ENCODE assay signal across 8 cellular contexts in the genomic region with DNA sequence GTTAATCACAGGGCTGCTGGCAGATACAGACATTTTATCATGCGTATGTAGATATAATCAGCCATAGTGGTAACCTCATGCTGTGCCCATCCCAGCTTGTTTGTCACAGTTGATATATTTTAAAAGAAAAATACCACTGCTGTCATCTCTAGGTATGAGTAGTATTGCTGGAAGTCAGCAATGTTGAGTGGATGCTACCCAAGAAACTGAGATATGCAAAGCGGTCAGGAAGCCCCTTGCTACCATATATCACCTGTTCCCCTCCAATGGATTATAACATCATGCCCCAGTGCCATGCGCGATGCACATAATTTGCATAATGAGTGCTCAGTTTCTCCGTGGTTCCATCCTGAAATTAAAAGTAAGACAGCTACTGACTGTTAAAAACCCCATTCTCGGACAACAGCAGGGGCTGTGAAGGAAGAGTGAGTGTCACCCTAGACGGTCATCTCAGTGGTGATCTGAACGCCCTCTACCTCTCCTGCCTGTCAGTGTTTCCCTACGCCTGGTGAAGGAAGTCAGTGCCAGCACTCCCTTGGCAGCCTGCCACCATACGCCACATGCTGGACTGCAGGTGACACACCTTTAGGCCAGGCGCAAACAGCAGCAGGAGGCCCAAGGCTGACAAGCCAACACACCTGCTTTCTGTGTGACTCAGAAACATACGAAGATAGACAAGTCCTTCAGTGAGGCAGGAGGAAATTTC. TPM values are rescaled to one million over a fixed set of nuclear protein-coding genes. Genes with fewer than 3 reads are reported as not detected.
A peak's percentile ranks its signal among the peaks of the same experiment; 100 is the strongest.
DNase-seq lines count a peak whose midpoint lies in the region; ATAC-seq and TF ChIP-seq lines count a peak whose summit lies in the region.

No MANE protein-coding gene starts in this region.

- no peaks in the 10 kb centered on the region for H3K9me3 ChIP-seq in right atrium auricular region

- no peak overlapping the region for H3K4me3 Mint-ChIP-seq in activated naive CD8-positive, alpha-beta T cell treated with anti-CD3 and anti-CD28 coated beads, Interleukin-2, amount 10 ng/mL, durations not matched to agents 7 days and 5 days

- peak; percentile 65 for ATAC-seq in HG03064 (IDR thresholded peaks at IDR 0.05; ENCODE audit: low read depth, unreplicated experiment)
- no peak for ATAC-seq in activated naive CD8-positive, alpha-beta T cell treated with anti-CD3 and anti-CD28 coated beads, Interleukin-2, amount 10 ng/mL, durations not matched to agents 7 days and 5 days (ENCODE audit: low read depth)

- H3K27ac Mint-ChIP-seq in activated naive CD8-positive, alpha-beta T cell treated with anti-CD3 and anti-CD28 coated beads, Interleukin-2, amount 10 ng/mL, durations not matched to agents 7 days and 5 days = peak overlapping the region; percentile 15

- peaks cover 41% of the 10 kb centered on the region for H3K4me1 Mint-ChIP-seq in activated naive CD8-positive, alpha-beta T cell treated with anti-CD3 and anti-CD28 coated beads, Interleukin-2, amount 10 ng/mL, durations not matched to agents 7 days and 5 days

- H3K27ac ChIP-seq in rectal smooth muscle tissue (ENCODE audit: low read depth, low read length) (no peak overlapping the region), right atrium auricular region (no peak overlapping the region)

- H3K9me3 Mint-ChIP-seq in activated naive CD8-positive, alpha-beta T cell treated with anti-CD3 and anti-CD28 coated beads, Interleukin-2, amount 10 ng/mL, durations not matched to agents 7 days and 5 days = no peaks in the 10 kb centered on the region

- H3K27me3 ChIP-seq in rectal smooth muscle tissue (ENCODE audit: control insufficient read depth, insufficient read depth, low read length) (no peaks in the 10 kb centered on the region), right atrium auricular region (no peaks in the 10 kb centered on the region)

- peak overlapping the region; percentile 14 for H3K9ac ChIP-seq in rectal smooth muscle tissue (ENCODE audit: low read length)

- no peak for TF ChIP-seq CTCF in right atrium auricular region (IDR thresholded peaks at IDR 0.05)

- H3K4me3 ChIP-seq in rectal smooth muscle tissue (ENCODE audit: low read length) = no peak overlapping the region
- H3K4me3 ChIP-seq in right atrium auricular region = no peak overlapping the region

- H3K27me3 Mint-ChIP-seq in activated naive CD8-positive, alpha-beta T cell treated with anti-CD3 and anti-CD28 coated beads, Interleukin-2, amount 10 ng/mL, durations not matched to agents 7 days and 5 days = no peaks in the 10 kb centered on the region

- DNase-seq in activated T-cell treated with anti-CD3 and anti-CD28 coated beads for 1 hour (ENCODE audit: low read depth) (peak; percentile 17), activated T-cell treated with anti-CD3 and anti-CD28 coated beads for 4 hours (no peak), NCI-H69 (lab: John Stamatoyannopoulos, UW) (peak; percentile 96), 8988T (no peak), right atrium auricular region (ENCODE audit: low spot score) (no peak)
- DNase-seq in activated naive CD8-positive, alpha-beta T cell treated with anti-CD3 and anti-CD28 coated beads, Interleukin-2, amount 10 ng/mL, durations not matched to agents 7 days and 5 days = no peak

- H3K36me3 ChIP-seq in rectal smooth muscle tissue (ENCODE audit: control insufficient read depth, insufficient read depth, low read length) (no peaks in the 10 kb centered on the region), right atrium auricular region (peaks cover 7% of the 10 kb centered on the region)

- POLR2A ChIA-PET in activated naive CD8-positive, alpha-beta T cell treated with anti-CD3 and anti-CD28 coated beads, Interleukin-2, amount 10 ng/mL, durations not matched to agents 7 days and 5 days (lab: Charles Lee) = no interaction called here

- peaks cover 50% of the 10 kb centered on the region for H3K36me3 Mint-ChIP-seq in activated naive CD8-positive, alpha-beta T cell treated with anti-CD3 and anti-CD28 coated beads, Interleukin-2, amount 10 ng/mL, durations not matched to agents 7 days and 5 days

- H3K4me1 ChIP-seq in rectal smooth muscle tissue (ENCODE audit: control insufficient read depth, insufficient read depth, low read length) (no peaks in the 10 kb centered on the region), right atrium auricular region (peaks cover 0 to 10% of the 10 kb centered on the region in 2 donors)

RNA-seq across cellular contexts. Expression of gene IL10RB, which starts 2.7 kb away (rescaled TPM):
- 10 to 100 TPM; 40.6 to 44.1 TPM for total RNA-seq in activated naive CD8-positive, alpha-beta T cell treated with anti-CD3 and anti-CD28 coated beads, Interleukin-2, amount 10 ng/mL, durations not matched to agents 7 days and 5 days
- total RNA-seq in right atrium auricular region = 10 to 100 TPM; 10.2 to 21.8 TPM

RNA-seq across cellular contexts. Expression of gene IFNAR2, which starts 39.2 kb away (rescaled TPM):
- total RNA-seq in activated naive CD8-positive, alpha-beta T cell treated with anti-CD3 and anti-CD28 coated beads, Interleukin-2, amount 10 ng/mL, durations not matched to agents 7 days and 5 days = 10 to 100 TPM; 68.3 to 77.6 TPM
- 1 to 10 TPM; 5.4 to 5.8 TPM for total RNA-seq in right atrium auricular region

RNA-seq across cellular contexts. Expression of gene IFNAR1, which starts 55.9 kb away (rescaled TPM):
- total RNA-seq in activated naive CD8-positive, alpha-beta T cell treated with anti-CD3 and anti-CD28 coated beads, Interleukin-2, amount 10 ng/mL, durations not matched to agents 7 days and 5 days = 10 to 100 TPM; 35.7 to 36.3 TPM
- total RNA-seq in right atrium auricular region = 10 to 100 TPM; 20.0 to 24.6 TPM

Comparison
In these comparisons a context has a peak if more than half of its experiments do, and no peak if none do; other contexts are left out.
1. DNase-seq: peak in activated T-cell treated with anti-CD3 and anti-CD28 coated beads for 1 hour (single experiment) and NCI-H69 (single experiment); none in activated T-cell treated with anti-CD3 and anti-CD28 coated beads for 4 hours (single experiment), activated naive CD8-positive, alpha-beta T cell treated with anti-CD3 and anti-CD28 coated beads, Interleukin-2, amount 10 ng/mL, durations not matched to agents 7 days and 5 days (single experiment), 8988T (single experiment) and right atrium auricular region (single experiment).
2. RNA of gene IFNAR2, which starts 39.2 kb away (total RNA-seq): 68.3 to 77.6 TPM in activated naive CD8-positive, alpha-beta T cell treated with anti-CD3 and anti-CD28 coated beads, Interleukin-2, amount 10 ng/mL, durations not matched to agents 7 days and 5 days; 5.4 to 5.8 TPM in right atrium auricular region; every median in the first group is over 10 times any median in the second.